In the genomic region with DNA sequence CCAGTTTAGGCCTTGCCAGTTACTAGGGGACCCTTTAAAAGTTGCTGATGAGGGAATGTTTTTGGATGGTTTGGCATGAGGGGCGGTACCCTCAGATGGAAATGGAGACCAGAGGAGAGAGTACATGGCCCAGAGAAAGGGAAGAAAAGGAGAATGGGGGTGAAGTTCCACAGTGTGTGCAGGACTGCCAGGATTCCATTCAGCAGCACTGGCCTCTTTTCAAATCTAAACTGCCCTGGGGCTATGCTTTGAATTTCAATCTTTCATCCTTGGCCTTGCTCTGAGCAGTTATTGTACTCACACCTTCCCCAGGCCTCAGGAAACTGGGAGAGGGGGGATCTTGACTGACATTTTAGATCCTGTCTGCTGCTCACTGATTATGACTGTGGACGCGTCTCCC, we compare ENCODE assay signal across 8 cellular contexts. TPM values are rescaled to one million over a fixed set of nuclear protein-coding genes. Genes with fewer than 3 reads are reported as not detected.
A peak's percentile ranks its signal among the peaks of the same experiment; 100 is the strongest.
DNase-seq lines count a peak whose midpoint lies in the region; ATAC-seq and TF ChIP-seq lines count a peak whose summit lies in the region.
"Had no signal": no experiment of that assay in that cellular context is flagged by ENCODE, and none has a peak within 500 bp of the region (broad histone marks: within the 10 kb centered on the region; RNA-seq: fewer than 3 reads in every experiment).

No MANE protein-coding gene starts in this region.

- no peak for TF ChIP-seq POLR2A in gastroesophageal sphincter (IDR thresholded peaks at IDR 0.05)

- H3K36me3 ChIP-seq in NT2/D1 (ENCODE audit: insufficient read depth, insufficient read length, low read length) (peaks cover 90% of the 10 kb centered on the region), gastroesophageal sphincter (peaks cover 5 to 65% of the 10 kb centered on the region in 2 donors)

- H3K4me1 ChIP-seq in NT2/D1 (ENCODE audit: insufficient read depth, insufficient read length) (peaks cover 17% of the 10 kb centered on the region), gastroesophageal sphincter (peaks cover 0 to 89% (median 32%) of the 10 kb centered on the region in 3 donors)

- no peaks in the 10 kb centered on the region for H3K9me3 ChIP-seq in NT2/D1 (ENCODE audit: insufficient read depth, low read length)
- no peaks in the 10 kb centered on the region for H3K9me3 ChIP-seq in gastroesophageal sphincter

- WGBS in gastroesophageal sphincter (ENCODE audit: low coverage in 1 of 2), 2 donors = 38 to 43% methylated on average over 1 to 3 of the region's 3 CpGs

- H3K27me3 ChIP-seq in NT2/D1 (ENCODE audit: insufficient read depth, insufficient read length) = no peaks in the 10 kb centered on the region
- H3K27me3 ChIP-seq in gastroesophageal sphincter = no peaks in the 10 kb centered on the region

- ATAC-seq in gastroesophageal sphincter = no peak
- no peak for ATAC-seq in HG03520 (IDR thresholded peaks at IDR 0.05; ENCODE audit: unreplicated experiment)
- no peak for ATAC-seq in HG03097 (IDR thresholded peaks at IDR 0.05; ENCODE audit: low FRiP score, unreplicated experiment)

- DNase-seq in NT2/D1 (ENCODE audit: low read depth, low spot score) (no peak), iPS-NIHi7 (ENCODE audit: extremely low spot score) (no peak)
- DNase-seq: central memory CD4-positive, alpha-beta T cell; DMS79 had no signal

- peak overlapping the region; percentile 95 for H3K9ac ChIP-seq in NT2/D1 (ENCODE audit: insufficient read length, low read depth)

- H3K4me3 ChIP-seq in NT2/D1 (ENCODE audit: insufficient read length, low read depth) (peak overlapping the region; percentile 99), gastroesophageal sphincter (peak overlapping the region in 1 of 2 donors; percentile 93)

- H3K27ac ChIP-seq in 22Rv1 = peak overlapping the region; percentile 99
- H3K27ac ChIP-seq in gastroesophageal sphincter = peak overlapping the region in 3 of 4 donors; percentile 52 to 99 (median 97)

- no peak for TF ChIP-seq CTCF in 22Rv1 (IDR thresholded peaks at IDR 0.05)
- TF ChIP-seq CTCF in gastroesophageal sphincter (IDR thresholded peaks at IDR 0.05) = no peak

- TF ChIP-seq EP300 in gastroesophageal sphincter (IDR thresholded peaks at IDR 0.05) = no peak

RNA-seq across cellular contexts. Expression of gene SLC3A2, which starts 3.0 kb away (rescaled TPM):
- total RNA-seq in gastroesophageal sphincter = 100 to 1,000 TPM in 1 of 4 donors, 10 to 100 TPM in 3; 66.9 to 144 (median 80.2) TPM

RNA-seq across cellular contexts. Expression of gene CHRM1, which starts 37.5 kb away (rescaled TPM):
- total RNA-seq in gastroesophageal sphincter = under 1 TPM in 3 of 4 donors, not detected in 1; 0.16 to 0.89 (median 0.27) TPM

RNA-seq across cellular contexts. Expression of gene WDR74, which starts 44.3 kb away (rescaled TPM):
- 10 to 100 TPM; 26.6 to 46.8 (median 39.3) TPM for total RNA-seq in gastroesophageal sphincter

RNA-seq across cellular contexts. Expression of gene TEX54, which starts 51.0 kb away (rescaled TPM):
- total RNA-seq in gastroesophageal sphincter = not detected

RNA-seq across cellular contexts. Expression of gene STX5, which starts 51.8 kb away (rescaled TPM):
- total RNA-seq in gastroesophageal sphincter = 10 to 100 TPM; 23.3 to 31.6 (median 27.8) TPM
